In genomic region chr11:37459430-37459829, GRCh38 we compare ENCODE assay signal across 19 cellular contexts.
A peak's percentile ranks its signal among the peaks of the same experiment; 100 is the strongest.
DNase-seq lines count a peak whose midpoint lies in the region; ATAC-seq, FAIRE-seq and TF ChIP-seq lines count a peak whose summit lies in the region.
"Had no signal": no experiment of that assay in that cellular context is flagged by ENCODE, and none has a peak within 500 bp of the region (broad histone marks: within the 10 kb centered on the region; RNA-seq: fewer than 3 reads in every experiment).

No MANE protein-coding gene starts in this region.

- no peaks in the 10 kb centered on the region for H3K9me3 Mint-ChIP-seq in chondrocyte (ENCODE audit: low read depth)
- H3K9me3 Mint-ChIP-seq in activated CD4-positive, alpha-beta T cell treated with anti-CD3 and anti-CD28 coated beads, Interleukin-2, amount 10 ng/mL, durations not matched to agents 7 days and 5 days: peaks cover 3% of the 10 kb centered on the region

- CTCF ChIA-PET in activated CD4-positive, alpha-beta T cell treated with anti-CD3 and anti-CD28 coated beads, Interleukin-2, amount 10 ng/mL, durations not matched to agents 7 days and 5 days (lab: Charles Lee): no interaction called here

- FAIRE-seq in HTR-8/SVneo (lab: Jason Lieb, UNC) (no peak), urothelium cell line (lab: Jason Lieb, UNC) (no peak)
- FAIRE-seq: GM12878, GM19239, H1 had no signal

- TF ChIP-seq CTCF in chondrocyte (IDR thresholded peaks at IDR 0.05): no peak

- no peak overlapping the region for H3K4me3 Mint-ChIP-seq in chondrocyte (ENCODE audit: unreplicated experiment)
- no peak overlapping the region for H3K4me3 Mint-ChIP-seq in activated CD4-positive, alpha-beta T cell treated with anti-CD3 and anti-CD28 coated beads, Interleukin-2, amount 10 ng/mL, durations not matched to agents 7 days and 5 days
- H3K4me3 Mint-ChIP-seq: CD4-positive, alpha-beta memory T cell had no signal

- ATAC-seq in HG03196 (IDR thresholded peaks at IDR 0.05; ENCODE audit: unreplicated experiment): no peak
- ATAC-seq: GM12878 had no signal

- peaks cover 5% of the 10 kb centered on the region for H3K4me1 Mint-ChIP-seq in chondrocyte (ENCODE audit: low read depth)
- H3K4me1 Mint-ChIP-seq in activated CD4-positive, alpha-beta T cell treated with anti-CD3 and anti-CD28 coated beads, Interleukin-2, amount 10 ng/mL, durations not matched to agents 7 days and 5 days: no peaks in the 10 kb centered on the region
- H3K4me1 Mint-ChIP-seq: CD4-positive, alpha-beta memory T cell had no signal

- peak overlapping the region; percentile 9 for H3K27ac Mint-ChIP-seq in chondrocyte (ENCODE audit: unreplicated experiment)
- H3K27ac Mint-ChIP-seq in activated CD4-positive, alpha-beta T cell treated with anti-CD3 and anti-CD28 coated beads, Interleukin-2, amount 10 ng/mL, durations not matched to agents 7 days and 5 days: no peak overlapping the region
- H3K27ac Mint-ChIP-seq: CD4-positive, alpha-beta memory T cell had no signal

- POLR2A ChIA-PET in activated CD4-positive, alpha-beta T cell treated with anti-CD3 and anti-CD28 coated beads, Interleukin-2, amount 10 ng/mL, durations not matched to agents 7 days and 5 days (lab: Charles Lee): no interaction called here

- H3K27me3 Mint-ChIP-seq in chondrocyte (ENCODE audit: low read depth): no peaks in the 10 kb centered on the region
- H3K27me3 Mint-ChIP-seq in activated CD4-positive, alpha-beta T cell treated with anti-CD3 and anti-CD28 coated beads, Interleukin-2, amount 10 ng/mL, durations not matched to agents 7 days and 5 days: no peaks in the 10 kb centered on the region
- H3K27me3 Mint-ChIP-seq: CD4-positive, alpha-beta memory T cell had no signal

- DNase-seq in HTR-8/SVneo (ENCODE audit: insufficient read length, low spot score): peak; percentile 10
- DNase-seq in NCI-H226: peak; percentile 16
- DNase-seq in chondrocyte (ENCODE audit: low spot score): no peak
- peak; percentile 8 for DNase-seq in urothelium cell line (ENCODE audit: low spot score)
- no peak for DNase-seq in DMS153 (lab: John Stamatoyannopoulos, UW)
- DNase-seq in activated CD4-positive, alpha-beta T cell treated with anti-CD3 and anti-CD28 coated beads, Interleukin-2, amount 10 ng/mL, durations not matched to agents 7 days and 5 days: no peak
- DNase-seq: C1 segment of cervical spinal cord; Caco-2; CD4-positive, alpha-beta memory T cell; DMS79; EL; GDM1; GM23248; H7; HCEC 1CT had no signal

- H3K36me3 Mint-ChIP-seq in chondrocyte (ENCODE audit: low read depth): no peaks in the 10 kb centered on the region
- no peaks in the 10 kb centered on the region for H3K36me3 Mint-ChIP-seq in activated CD4-positive, alpha-beta T cell treated with anti-CD3 and anti-CD28 coated beads, Interleukin-2, amount 10 ng/mL, durations not matched to agents 7 days and 5 days (ENCODE audit: low read depth)
- H3K36me3 Mint-ChIP-seq: CD4-positive, alpha-beta memory T cell had no signal

Comparison
In these comparisons a context has a peak if more than half of its experiments do, and no peak if none do; other contexts are left out.
1. DNase-seq: peak in HTR-8/SVneo (single experiment), NCI-H226 (single experiment) and urothelium cell line (single experiment); none in chondrocyte (single experiment), DMS153 (single experiment) and activated CD4-positive, alpha-beta T cell treated with anti-CD3 and anti-CD28 coated beads, Interleukin-2, amount 10 ng/mL, durations not matched to agents 7 days and 5 days (single experiment).